Comparison of ENCODE assay signal across 1 cellular context in the genomic region with DNA sequence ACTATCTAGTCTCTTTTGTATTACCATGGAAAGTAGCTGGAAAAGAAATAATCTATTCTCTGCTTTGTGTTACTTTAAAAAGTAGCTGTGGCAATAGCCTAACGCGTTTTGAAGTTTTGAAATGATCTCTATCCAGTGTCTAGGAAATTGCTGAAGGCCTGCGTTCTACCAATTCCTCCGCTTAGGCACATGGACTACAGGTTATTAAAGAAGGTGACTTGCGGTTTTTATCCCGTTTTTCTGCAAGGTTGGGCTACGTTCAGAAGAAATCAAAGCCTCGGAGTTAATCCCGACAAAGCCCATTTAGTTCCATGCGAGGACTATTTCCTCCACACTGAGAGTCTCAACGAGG.
TF ChIP-seq lines count a peak whose summit lies in the region.

No MANE protein-coding gene starts in this region.

TF ChIP-seq in GM23338, 12 proteins besides CTCF, POLR2A, EP300 and RAD21 (continued from another document):
- TF ChIP-seq, protein P1, sequence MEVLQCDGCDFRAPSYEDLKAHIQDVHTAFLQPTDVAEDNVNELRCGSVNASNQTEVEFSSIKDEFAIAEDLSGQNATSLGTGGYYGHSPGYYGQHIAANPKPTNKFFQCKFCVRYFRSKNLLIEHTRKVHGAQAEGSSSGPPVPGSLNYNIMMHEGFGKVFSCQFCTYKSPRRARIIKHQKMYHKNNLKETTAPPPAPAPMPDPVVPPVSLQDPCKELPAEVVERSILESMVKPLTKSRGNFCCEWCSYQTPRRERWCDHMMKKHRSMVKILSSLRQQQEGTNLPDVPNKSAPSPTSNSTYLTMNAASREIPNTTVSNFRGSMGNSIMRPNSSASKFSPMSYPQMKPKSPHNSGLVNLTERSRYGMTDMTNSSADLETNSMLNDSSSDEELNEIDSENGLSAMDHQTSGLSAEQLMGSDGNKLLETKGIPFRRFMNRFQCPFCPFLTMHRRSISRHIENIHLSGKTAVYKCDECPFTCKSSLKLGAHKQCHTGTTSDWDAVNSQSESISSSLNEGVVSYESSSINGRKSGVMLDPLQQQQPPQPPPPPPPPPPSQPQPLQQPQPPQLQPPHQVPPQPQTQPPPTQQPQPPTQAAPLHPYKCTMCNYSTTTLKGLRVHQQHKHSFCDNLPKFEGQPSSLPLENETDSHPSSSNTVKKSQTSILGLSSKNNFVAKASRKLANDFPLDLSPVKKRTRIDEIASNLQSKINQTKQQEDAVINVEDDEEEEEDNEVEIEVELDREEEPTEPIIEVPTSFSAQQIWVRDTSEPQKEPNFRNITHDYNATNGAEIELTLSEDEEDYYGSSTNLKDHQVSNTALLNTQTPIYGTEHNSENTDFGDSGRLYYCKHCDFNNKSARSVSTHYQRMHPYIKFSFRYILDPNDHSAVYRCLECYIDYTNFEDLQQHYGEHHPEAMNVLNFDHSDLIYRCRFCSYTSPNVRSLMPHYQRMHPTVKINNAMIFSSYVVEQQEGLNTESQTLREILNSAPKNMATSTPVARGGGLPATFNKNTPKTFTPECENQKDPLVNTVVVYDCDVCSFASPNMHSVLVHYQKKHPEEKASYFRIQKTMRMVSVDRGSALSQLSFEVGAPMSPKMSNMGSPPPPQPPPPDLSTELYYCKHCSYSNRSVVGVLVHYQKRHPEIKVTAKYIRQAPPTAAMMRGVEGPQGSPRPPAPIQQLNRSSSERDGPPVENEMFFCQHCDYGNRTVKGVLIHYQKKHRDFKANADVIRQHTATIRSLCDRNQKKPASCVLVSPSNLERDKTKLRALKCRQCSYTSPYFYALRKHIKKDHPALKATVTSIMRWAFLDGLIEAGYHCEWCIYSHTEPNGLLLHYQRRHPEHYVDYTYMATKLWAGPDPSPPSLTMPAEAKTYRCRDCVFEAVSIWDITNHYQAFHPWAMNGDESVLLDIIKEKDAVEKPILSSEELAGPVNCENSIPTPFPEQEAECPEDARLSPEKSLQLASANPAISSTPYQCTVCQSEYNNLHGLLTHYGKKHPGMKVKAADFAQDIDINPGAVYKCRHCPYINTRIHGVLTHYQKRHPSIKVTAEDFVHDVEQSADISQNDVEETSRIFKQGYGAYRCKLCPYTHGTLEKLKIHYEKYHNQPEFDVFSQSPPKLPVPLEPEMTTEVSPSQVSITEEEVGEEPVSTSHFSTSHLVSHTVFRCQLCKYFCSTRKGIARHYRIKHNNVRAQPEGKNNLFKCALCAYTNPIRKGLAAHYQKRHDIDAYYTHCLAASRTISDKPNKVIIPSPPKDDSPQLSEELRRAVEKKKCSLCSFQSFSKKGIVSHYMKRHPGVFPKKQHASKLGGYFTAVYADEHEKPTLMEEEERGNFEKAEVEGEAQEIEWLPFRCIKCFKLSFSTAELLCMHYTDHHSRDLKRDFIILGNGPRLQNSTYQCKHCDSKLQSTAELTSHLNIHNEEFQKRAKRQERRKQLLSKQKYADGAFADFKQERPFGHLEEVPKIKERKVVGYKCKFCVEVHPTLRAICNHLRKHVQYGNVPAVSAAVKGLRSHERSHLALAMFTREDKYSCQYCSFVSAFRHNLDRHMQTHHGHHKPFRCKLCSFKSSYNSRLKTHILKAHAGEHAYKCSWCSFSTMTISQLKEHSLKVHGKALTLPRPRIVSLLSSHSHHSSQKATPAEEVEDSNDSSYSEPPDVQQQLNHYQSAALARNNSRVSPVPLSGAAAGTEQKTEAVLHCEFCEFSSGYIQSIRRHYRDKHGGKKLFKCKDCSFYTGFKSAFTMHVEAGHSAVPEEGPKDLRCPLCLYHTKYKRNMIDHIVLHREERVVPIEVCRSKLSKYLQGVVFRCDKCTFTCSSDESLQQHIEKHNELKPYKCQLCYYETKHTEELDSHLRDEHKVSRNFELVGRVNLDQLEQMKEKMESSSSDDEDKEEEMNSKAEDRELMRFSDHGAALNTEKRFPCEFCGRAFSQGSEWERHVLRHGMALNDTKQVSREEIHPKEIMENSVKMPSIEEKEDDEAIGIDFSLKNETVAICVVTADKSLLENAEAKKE (CRISPR knock-in tag; IDR thresholded peaks at IDR 0.05), result no peak; the same call in 1 of the 2 replicates
- TF ChIP-seq CREB1 (CRISPR knock-in tag; IDR thresholded peaks at IDR 0.05; ENCODE audit: low read depth), result no peak
- TF ChIP-seq, protein P2, sequence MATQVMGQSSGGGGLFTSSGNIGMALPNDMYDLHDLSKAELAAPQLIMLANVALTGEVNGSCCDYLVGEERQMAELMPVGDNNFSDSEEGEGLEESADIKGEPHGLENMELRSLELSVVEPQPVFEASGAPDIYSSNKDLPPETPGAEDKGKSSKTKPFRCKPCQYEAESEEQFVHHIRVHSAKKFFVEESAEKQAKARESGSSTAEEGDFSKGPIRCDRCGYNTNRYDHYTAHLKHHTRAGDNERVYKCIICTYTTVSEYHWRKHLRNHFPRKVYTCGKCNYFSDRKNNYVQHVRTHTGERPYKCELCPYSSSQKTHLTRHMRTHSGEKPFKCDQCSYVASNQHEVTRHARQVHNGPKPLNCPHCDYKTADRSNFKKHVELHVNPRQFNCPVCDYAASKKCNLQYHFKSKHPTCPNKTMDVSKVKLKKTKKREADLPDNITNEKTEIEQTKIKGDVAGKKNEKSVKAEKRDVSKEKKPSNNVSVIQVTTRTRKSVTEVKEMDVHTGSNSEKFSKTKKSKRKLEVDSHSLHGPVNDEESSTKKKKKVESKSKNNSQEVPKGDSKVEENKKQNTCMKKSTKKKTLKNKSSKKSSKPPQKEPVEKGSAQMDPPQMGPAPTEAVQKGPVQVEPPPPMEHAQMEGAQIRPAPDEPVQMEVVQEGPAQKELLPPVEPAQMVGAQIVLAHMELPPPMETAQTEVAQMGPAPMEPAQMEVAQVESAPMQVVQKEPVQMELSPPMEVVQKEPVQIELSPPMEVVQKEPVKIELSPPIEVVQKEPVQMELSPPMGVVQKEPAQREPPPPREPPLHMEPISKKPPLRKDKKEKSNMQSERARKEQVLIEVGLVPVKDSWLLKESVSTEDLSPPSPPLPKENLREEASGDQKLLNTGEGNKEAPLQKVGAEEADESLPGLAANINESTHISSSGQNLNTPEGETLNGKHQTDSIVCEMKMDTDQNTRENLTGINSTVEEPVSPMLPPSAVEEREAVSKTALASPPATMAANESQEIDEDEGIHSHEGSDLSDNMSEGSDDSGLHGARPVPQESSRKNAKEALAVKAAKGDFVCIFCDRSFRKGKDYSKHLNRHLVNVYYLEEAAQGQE (IDR thresholded peaks at IDR 0.05; ENCODE audit: unreplicated experiment), result no peak
- no peak for TF ChIP-seq NANOG (IDR thresholded peaks at IDR 0.05; ENCODE audit: borderline replicate concordance)
